ENCODE assay signal across 20 cellular contexts in the genomic region with DNA sequence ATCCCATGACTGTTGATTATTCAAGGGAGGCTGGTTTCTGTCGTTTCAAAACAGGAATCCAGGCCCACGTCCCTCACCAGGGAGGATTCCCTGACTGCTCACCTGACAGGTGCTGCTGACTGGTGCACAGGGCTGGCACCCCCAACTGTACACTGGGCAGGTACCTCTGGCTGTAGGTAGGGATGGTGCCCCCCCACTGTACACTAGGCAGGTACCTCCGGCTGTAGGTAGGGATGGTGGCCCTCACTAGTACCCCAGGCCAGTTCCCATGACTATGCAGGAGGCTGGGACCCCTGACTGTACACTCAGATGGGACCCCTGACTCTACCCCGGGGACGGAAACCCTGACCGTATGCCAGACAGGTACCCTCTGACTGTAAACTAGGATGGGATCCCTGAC.
"Had no signal": no experiment of that assay in that cellular context is flagged by ENCODE, and none has a peak within 500 bp of the region (broad histone marks: within the 10 kb centered on the region; RNA-seq: fewer than 3 reads in every experiment).

No MANE protein-coding gene starts in this region.

- FAIRE-seq: frontal cortex had no signal

- H3K4me1 ChIP-seq: psoas muscle, vagina had no signal

- H3K36me3 ChIP-seq: lower lobe of right lung, neural progenitor cell, thyroid gland, vagina had no signal

- H3K27ac ChIP-seq: coronary artery, lower lobe of right lung, neural progenitor cell, psoas muscle, skin epidermis, thyroid gland, vagina had no signal

- H3K9me3 ChIP-seq: lower lobe of right lung, psoas muscle, thyroid gland, vagina had no signal

- H3K4me3 ChIP-seq: coronary artery, lower lobe of right lung, neural progenitor cell, psoas muscle, skin epidermis, thyroid gland, vagina had no signal

- H3K4me2 ChIP-seq: neural progenitor cell had no signal

- ATAC-seq: left ventricle myocardium superior; lower lobe of right lung; natural killer cell; psoas muscle; right cardiac atrium; stimulated activated naive B cell treated with anti-CD40 and anti-IgM and Interleukin-4, amounts not matched to agents 10 μg/mL and 1 μg/mL and 100 μg/mL, for 72 hours had no signal

- DNase-seq: dermis blood vessel endothelial cell; hypothalamus; immature natural killer cell; islet precursor cell; left ventricle myocardium superior; lower lobe of right lung; natural killer cell; nucleus accumbens; psoas muscle; stimulated activated CD4-positive, alpha-beta T cell treated with anti-CD3 and anti-CD28 coated beads, Interleukin-15, amount 100 ng/mL, for 24 hours; stimulated activated CD4-positive, alpha-beta T cell treated with anti-CD3 and anti-CD28 coated beads, Interleukin-2, amount 100 ng/mL, for 48 hours; stimulated activated naive B cell treated with anti-CD40 and anti-IgM and Interleukin-4, amounts not matched to agents 10 μg/mL and 1 μg/mL and 100 μg/mL, for 72 hours; thyroid gland; trophoblast cell had no signal

- H2AFZ ChIP-seq: neural progenitor cell had no signal

- H3K9ac ChIP-seq: neural progenitor cell had no signal

- H3K27me3 ChIP-seq: neural progenitor cell, vagina had no signal
